12 cellular contexts compared by ENCODE assay signal in the genomic region with DNA sequence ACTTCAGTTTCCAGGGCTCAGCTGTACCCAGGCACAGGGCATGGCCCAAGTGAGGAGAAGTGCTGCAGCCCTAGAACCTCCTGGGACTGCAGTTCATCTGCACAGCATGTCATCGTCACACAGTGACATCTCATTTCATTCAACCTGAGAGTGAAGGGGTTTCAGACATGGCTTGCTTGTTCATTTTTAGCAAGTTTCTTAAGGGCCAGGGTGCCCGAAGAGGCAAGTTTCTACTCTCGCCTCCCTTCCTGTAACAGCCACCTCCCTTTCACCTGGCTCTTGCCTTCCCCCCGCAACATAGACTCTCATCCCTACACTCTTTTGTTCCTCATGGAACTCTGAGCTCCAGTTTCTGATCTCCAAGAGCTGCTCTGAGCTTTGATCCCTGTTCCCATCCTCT.
DNase-seq lines count a peak whose midpoint lies in the region; ATAC-seq and TF ChIP-seq lines count a peak whose summit lies in the region.
"Had no signal": no experiment of that assay in that cellular context is flagged by ENCODE, and none has a peak within 500 bp of the region (broad histone marks: within the 10 kb centered on the region; RNA-seq: fewer than 3 reads in every experiment).

No MANE protein-coding gene starts in this region.

- in situ Hi-C loops in GM13976 (cut with MboI; ENCODE audit: low sequenced_read_pairs, unreplicated experiment) = no loop called here

- intact Hi-C loops in posterior vena cava (cut with DNase I) = no loop called here

- ATAC-seq in GM19372 (IDR thresholded peaks at IDR 0.05; ENCODE audit: low read depth, unreplicated experiment) = peak; percentile 41
- ATAC-seq in HG02798 (IDR thresholded peaks at IDR 0.05; ENCODE audit: poor library complexity, unreplicated experiment) = peak; percentile 83
- ATAC-seq in HG03558 (IDR thresholded peaks at IDR 0.05; ENCODE audit: extremely low read depth, unreplicated experiment) = peak; percentile 81

- DNase-seq in GM13976 (ENCODE audit: low spot score) (peak; percentile 22), AG08396 (ENCODE audit: low spot score) (no peak), C1 segment of cervical spinal cord (lab: John Stamatoyannopoulos, UW) (no peak), posterior vena cava (ENCODE audit: low spot score) (no peak)
- no peak for DNase-seq in activated CD8-positive, alpha-beta memory T cell treated with anti-CD3 and anti-CD28 coated beads for 24 hours
- DNase-seq: anterior cingulate cortex, BE2C, IMR-90, NCI-H446 had no signal

- TF ChIP-seq CTCF in GM13976 (IDR thresholded peaks at IDR 0.05; ENCODE audit: borderline replicate concordance, control extremely low read depth, extremely low read depth, insufficient read depth, missing control alignments) = no peak
